ENCODE assay signal across 25 cellular contexts in the genomic region with DNA sequence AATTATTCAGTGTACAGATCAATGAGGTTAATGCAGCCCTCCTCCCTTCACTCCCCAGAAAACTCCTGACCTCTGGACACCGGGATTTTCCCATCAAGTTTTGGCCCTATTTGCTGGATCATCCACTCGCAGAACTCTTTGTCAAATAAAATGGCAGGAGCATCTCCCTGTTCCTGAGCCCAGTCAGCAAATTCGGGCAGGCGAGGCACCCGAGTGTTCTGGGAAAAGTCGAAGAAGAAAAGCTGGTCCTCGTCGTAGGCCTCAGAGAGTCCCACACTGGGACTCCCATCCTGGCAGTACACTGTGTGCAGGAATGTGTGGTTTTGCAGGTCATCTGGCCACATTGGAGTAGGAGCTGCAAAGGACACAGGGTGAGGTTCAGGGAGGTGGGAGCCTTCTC. TPM values are rescaled to one million over a fixed set of nuclear protein-coding genes. Genes with fewer than 3 reads are reported as not detected.
DNase-seq lines count a peak whose midpoint lies in the region; ATAC-seq and TF ChIP-seq lines count a peak whose summit lies in the region.
"Had no signal": no experiment of that assay in that cellular context is flagged by ENCODE, and none has a peak within 500 bp of the region (broad histone marks: within the 10 kb centered on the region; RNA-seq: fewer than 3 reads in every experiment).

No MANE protein-coding gene starts in this region.

- H3K9me3 ChIP-seq in CD4-positive, CD25-positive, alpha-beta regulatory T cell (ENCODE audit: control insufficient read depth in 2 of 2, low read length in 2 of 2) = no peaks in the 10 kb centered on the region
- H3K9me3 ChIP-seq: SJCRH30, uterus had no signal

- H3K27ac ChIP-seq in CD4-positive, CD25-positive, alpha-beta regulatory T cell (ENCODE audit: insufficient read depth, low read length, poor library complexity, severe bottlenecking) = no peak overlapping the region
- H3K27ac ChIP-seq: SJCRH30, uterus had no signal

- no peak for ATAC-seq in CD4-positive, CD25-positive, alpha-beta regulatory T cell (ENCODE audit: low read depth in 2 of 2)
- ATAC-seq in GM21526 (IDR thresholded peaks at IDR 0.05; ENCODE audit: low FRiP score, unreplicated experiment) = no peak
- ATAC-seq: esophagus mucosa, left ventricle myocardium superior, sciatic nerve had no signal

- peaks cover 24% of the 10 kb centered on the region for H3K4me1 ChIP-seq in CD4-positive, CD25-positive, alpha-beta regulatory T cell (ENCODE audit: control insufficient read depth, insufficient read depth, low read length, poor library complexity, severe bottlenecking)
- H3K4me1 ChIP-seq: SJCRH30 had no signal

- no peaks in the 10 kb centered on the region for H3K9me3 Mint-ChIP-seq in CD4-positive, CD25-positive, alpha-beta regulatory T cell
- H3K9me3 Mint-ChIP-seq in IgD-negative memory B cell = no peaks in the 10 kb centered on the region
- H3K9me3 Mint-ChIP-seq in endothelial cell (ENCODE audit: unreplicated experiment) = no peaks in the 10 kb centered on the region
- H3K9me3 Mint-ChIP-seq: activated CD4-positive, alpha-beta T cell treated with anti-CD3 and anti-CD28 coated beads, Interleukin-2, amount 10 ng/mL, durations not matched to agents 24 days and 14 days; CD4-positive, alpha-beta memory T cell had no signal

- no peak overlapping the region for H3K4me3 ChIP-seq in CD4-positive, CD25-positive, alpha-beta regulatory T cell (ENCODE audit: low read depth, low read length)
- H3K4me3 ChIP-seq: SJCRH30, uterus had no signal

- no peaks in the 10 kb centered on the region for H3K27me3 ChIP-seq in CD4-positive, CD25-positive, alpha-beta regulatory T cell (ENCODE audit: control insufficient read depth, insufficient read depth, low read length)
- H3K27me3 ChIP-seq: uterus had no signal

- H3K36me3 Mint-ChIP-seq in CD4-positive, CD25-positive, alpha-beta regulatory T cell = no peaks in the 10 kb centered on the region
- H3K36me3 Mint-ChIP-seq in IgD-negative memory B cell = no peaks in the 10 kb centered on the region
- H3K36me3 Mint-ChIP-seq in endothelial cell (ENCODE audit: low read depth, unreplicated experiment) = no peaks in the 10 kb centered on the region
- H3K36me3 Mint-ChIP-seq: CD4-positive, alpha-beta memory T cell had no signal

- no peaks in the 10 kb centered on the region for H3K27me3 Mint-ChIP-seq in CD4-positive, CD25-positive, alpha-beta regulatory T cell
- H3K27me3 Mint-ChIP-seq in IgD-negative memory B cell (no peaks in the 10 kb centered on the region), endothelial cell (ENCODE audit: unreplicated experiment) (no peaks in the 10 kb centered on the region)
- H3K27me3 Mint-ChIP-seq: activated CD4-positive, alpha-beta T cell treated with anti-CD3 and anti-CD28 coated beads, Interleukin-2, amount 10 ng/mL, durations not matched to agents 24 days and 14 days; CD4-positive, alpha-beta memory T cell had no signal

- no peak overlapping the region for H3K4me3 Mint-ChIP-seq in CD4-positive, CD25-positive, alpha-beta regulatory T cell
- H3K4me3 Mint-ChIP-seq in IgD-negative memory B cell = peak overlapping the region; percentile 93 to 99 (median 96)
- H3K4me3 Mint-ChIP-seq in endothelial cell (ENCODE audit: unreplicated experiment) = peak overlapping the region; percentile 28
- H3K4me3 Mint-ChIP-seq: activated CD4-positive, alpha-beta T cell treated with anti-CD3 and anti-CD28 coated beads, Interleukin-2, amount 10 ng/mL, durations not matched to agents 24 days and 14 days had no signal

- H3K36me3 ChIP-seq in CD4-positive, CD25-positive, alpha-beta regulatory T cell (ENCODE audit: control insufficient read depth, insufficient read depth, low read length) = no peaks in the 10 kb centered on the region
- H3K36me3 ChIP-seq: SJCRH30, uterus had no signal

- DNase-seq in CD4-positive, CD25-positive, alpha-beta regulatory T cell = no peak
- DNase-seq in endothelial cell (ENCODE audit: low spot score) (no peak), SKM-1 treated with dmso at 0.1 percent for 144 hours (lab: John Stamatoyannopoulos, UW; ENCODE audit: unreplicated experiment) (no peak), hippocampal formation (lab: John Stamatoyannopoulos, UW) (no peak)
- DNase-seq: activated CD4-positive, alpha-beta T cell treated with anti-CD3 and anti-CD28 coated beads, Interleukin-2, amount 10 ng/mL, durations not matched to agents 24 days and 14 days; CD4-positive, alpha-beta memory T cell; effector CD4-positive, alpha-beta T cell; foreskin melanocyte; KBM-7; left ventricle myocardium superior; MV-4-11; NCI-H1694; NCI-H2171; NCI-H524; posterior cingulate gyrus; SJCRH30; stimulated activated CD4-positive, alpha-beta T cell treated with anti-CD3 and anti-CD28 coated beads, Interleukin-15, amount 100 ng/mL, for 24 hours; stimulated activated CD8-positive, alpha-beta memory T cell treated with anti-CD3 and anti-CD28 coated beads, Interleukin-4, amount 100 ng/mL, for 48 hours; T-helper 2 cell; uterus had no signal

- peak overlapping the region in 2 of 3 donors; percentile 4 to 48 for H3K27ac Mint-ChIP-seq in CD4-positive, CD25-positive, alpha-beta regulatory T cell
- peak overlapping the region; percentile 84 to 92 (median 88) for H3K27ac Mint-ChIP-seq in IgD-negative memory B cell
- no peak overlapping the region for H3K27ac Mint-ChIP-seq in endothelial cell (ENCODE audit: unreplicated experiment)
- H3K27ac Mint-ChIP-seq: CD4-positive, alpha-beta memory T cell had no signal

- no peak for TF ChIP-seq CTCF in endothelial cell (IDR thresholded peaks at IDR 0.05; ENCODE audit: unreplicated experiment)

- peaks cover 42 to 74% (median 52%) of the 10 kb centered on the region in 4 donors for H3K4me1 Mint-ChIP-seq in CD4-positive, CD25-positive, alpha-beta regulatory T cell
- H3K4me1 Mint-ChIP-seq in IgD-negative memory B cell (peaks cover 53 to 70% (median 56%) of the 10 kb centered on the region in 3 donors), endothelial cell (ENCODE audit: unreplicated experiment) (peaks cover 22% of the 10 kb centered on the region)

RNA-seq across cellular contexts. Expression of a gene that starts 2.4 kb away (rescaled TPM):
- total RNA-seq in CD4-positive, CD25-positive, alpha-beta regulatory T cell = 53.1 TPM
- polyA plus RNA-seq in CD4-positive, CD25-positive, alpha-beta regulatory T cell = 10 to 100 TPM; 32.3 to 89.3 (median 70.1) TPM
- polyA plus RNA-seq in IgD-negative memory B cell = 946 TPM
- total RNA-seq in endothelial cell (ENCODE audit: unreplicated experiment) = 13.0 TPM

RNA-seq across cellular contexts. Expression of a gene that starts 9.6 kb away (rescaled TPM):
- total RNA-seq in CD4-positive, CD25-positive, alpha-beta regulatory T cell = 17.6 TPM
- 10 to 100 TPM; 12.8 to 44.2 (median 32.4) TPM for polyA plus RNA-seq in CD4-positive, CD25-positive, alpha-beta regulatory T cell
- 771 TPM for polyA plus RNA-seq in IgD-negative memory B cell
- total RNA-seq in endothelial cell (ENCODE audit: unreplicated experiment) = 1.3 TPM
- total RNA-seq: SJCRH30 had no signal

RNA-seq across cellular contexts. Expression of a gene that starts 17.9 kb away (rescaled TPM):
- total RNA-seq in CD4-positive, CD25-positive, alpha-beta regulatory T cell = 425 TPM
- 10 to 100 TPM; 43.9 to 58.7 (median 53.8) TPM for polyA plus RNA-seq in CD4-positive, CD25-positive, alpha-beta regulatory T cell
- 110 TPM for polyA plus RNA-seq in IgD-negative memory B cell
- 186 TPM for total RNA-seq in endothelial cell (ENCODE audit: unreplicated experiment)

RNA-seq across cellular contexts. Expression of a gene that starts 58.9 kb away (rescaled TPM):
- 14.0 TPM for total RNA-seq in CD4-positive, CD25-positive, alpha-beta regulatory T cell
- polyA plus RNA-seq in CD4-positive, CD25-positive, alpha-beta regulatory T cell = 10 to 100 TPM in 1 of 4 donors, 1 to 10 TPM in 3; 7.0 to 14.9 (median 8.9) TPM
- polyA plus RNA-seq in IgD-negative memory B cell = 363 TPM
- total RNA-seq in endothelial cell (ENCODE audit: unreplicated experiment) = 7.3 TPM
- polyA plus RNA-seq: AG04450 had no signal

Comparison
In these comparisons a context has a peak if more than half of its experiments do, and no peak if none do; other contexts are left out.
1. H3K4me3 Mint-ChIP-seq: peak in IgD-negative memory B cell (4 of 4) and endothelial cell (single experiment); none in CD4-positive, CD25-positive, alpha-beta regulatory T cell (0 of 4).